Comparison of ENCODE assay signal across 8 cellular contexts in genomic region chr9:99221623-99222415, GRCh38. TPM values are rescaled to one million over a fixed set of nuclear protein-coding genes. Genes with fewer than 3 reads are reported as not detected.
A peak's percentile ranks its signal among the peaks of the same experiment; 100 is the strongest.
DNase-seq lines count a peak whose midpoint lies in the region; ATAC-seq and TF ChIP-seq lines count a peak whose summit lies in the region.

Gene ALG2 (minus strand): TSS chr9:99221942. CDS start chr9:99221894, 48 bp downstream.
Gene SEC61B (plus strand): TSS chr9:99222282. CDS start chr9:99222364, 82 bp downstream.

- peak; percentile 88 for ATAC-seq in CD8-positive, alpha-beta T cell
- ATAC-seq in GM19467 (IDR thresholded peaks at IDR 0.05; ENCODE audit: unreplicated experiment) (peak; percentile 82), lung (ENCODE audit: insufficient read depth, low FRiP score) (peak; percentile 97)

- peaks cover 80% of the 10 kb centered on the region for H3K4me1 Mint-ChIP-seq in CD8-positive, alpha-beta T cell (ENCODE audit: low read depth)

- no peaks in the 10 kb centered on the region for H3K36me3 ChIP-seq in CD8-positive, alpha-beta T cell (ENCODE audit: insufficient read depth, low read length)
- peaks cover 7 to 10% of the 10 kb centered on the region in 2 donors for H3K36me3 ChIP-seq in lung (ENCODE audit: control insufficient read depth in 2 of 2, insufficient read depth in 2 of 2, low read length in 2 of 2)

- H3K9me3 ChIP-seq in CD8-positive, alpha-beta T cell (ENCODE audit: low read length) = no peaks in the 10 kb centered on the region
- no peaks in the 10 kb centered on the region for H3K9me3 ChIP-seq in lung (ENCODE audit: control insufficient read depth in 2 of 2, insufficient read depth in 1 of 2, low read length in 1 of 2)

- H3K4me1 ChIP-seq in CD8-positive, alpha-beta T cell (ENCODE audit: insufficient read depth, low read length) = peaks cover 30% of the 10 kb centered on the region
- peaks cover 4 to 37% of the 10 kb centered on the region in 2 donors for H3K4me1 ChIP-seq in lung (ENCODE audit: control insufficient read depth in 2 of 2, insufficient read depth in 2 of 2, low read length in 2 of 2)

- intact Hi-C loops in CD8-positive, alpha-beta T cell (cut with DNase I, micrococcal nuclease) = loop anchor here (1.0 to 10.0 kb wide), 14 partner anchors 40 to 1810 kb away; partner anchors contain the start of genes GALNT12 (in 2 of the 2), INVS (in 1 of the 2), STX17 (in 1 of the 2) and TBC1D2 (in 1 of the 2)

- H3K27me3 ChIP-seq in CD8-positive, alpha-beta T cell (ENCODE audit: insufficient read depth, low read length) = no peaks in the 10 kb centered on the region
- H3K27me3 ChIP-seq in lung (ENCODE audit: control insufficient read depth, insufficient read depth) = no peaks in the 10 kb centered on the region

- peak; percentile 87 to 95 (median 94) for DNase-seq in CD8-positive, alpha-beta T cell
- DNase-seq in HS-27A (ENCODE audit: low read depth) = peak; percentile 84
- peak; percentile 50 for DNase-seq in NK-92 (lab: John Stamatoyannopoulos, UW; ENCODE audit: unreplicated experiment)
- peak; percentile 97 for DNase-seq in activated CD8-positive, alpha-beta memory T cell treated with anti-CD3 and anti-CD28 coated beads for 24 hours
- peak; percentile 86 for DNase-seq in effector CD8-positive, alpha-beta T cell (lab: John Stamatoyannopoulos, UW)
- DNase-seq in lung (ENCODE audit: low spot score) = peak; percentile 91
- DNase-seq in stimulated activated CD4-positive, alpha-beta T cell treated with anti-CD3 and anti-CD28 coated beads, TNF-alpha, amount 100 ng/mL, for 4 hours (ENCODE audit: low read depth in 3 of 3) = peak; percentile 86 to 94 (median 89)

- peak within 1 kb of the TSS; percentile 100 for H3K27ac Mint-ChIP-seq in CD8-positive, alpha-beta T cell

- POLR2A ChIA-PET in CD8-positive, alpha-beta T cell (lab: Charles Lee) = interaction anchor here (0.7 to 2.8 kb wide), 7 partner anchors 8 to 597 kb away, joined by 3 to 13 read pairs (median 4); no protein-coding TSS in a partner anchor

- no peaks in the 10 kb centered on the region for H3K27me3 Mint-ChIP-seq in CD8-positive, alpha-beta T cell (ENCODE audit: low read depth)

- WGBS in lung, 2 donors = 0% methylated on average over 69 of the region's 69 CpGs

- peaks cover 72% of the 10 kb centered on the region for H3K36me3 Mint-ChIP-seq in CD8-positive, alpha-beta T cell

- CTCF ChIA-PET in CD8-positive, alpha-beta T cell (lab: Charles Lee) = interaction anchor here (0.5 to 3.8 kb wide), 4 partner anchors 8 to 572 kb away, joined by 3 to 18 read pairs (median 4); no protein-coding TSS in a partner anchor

- H3K9me3 Mint-ChIP-seq in CD8-positive, alpha-beta T cell = no peaks in the 10 kb centered on the region

- TF ChIP-seq CTCF in CD8-positive, alpha-beta T cell (IDR thresholded peaks at IDR 0.05) = no peak
- TF ChIP-seq CTCF in lung (IDR thresholded peaks at IDR 0.05; ENCODE audit: control extremely low read depth, extremely low read depth) = no peak

- H3K27ac ChIP-seq in CD8-positive, alpha-beta T cell (ENCODE audit: low read depth, low read length) = peak within 1 kb of the TSS; percentile 95
- peak within 1 kb of the TSS; percentile 84 to 96 for H3K27ac ChIP-seq in lung (ENCODE audit: low read depth in 1 of 2, low read length in 1 of 2)

- peak within 1 kb of the TSS; percentile 99 for H3K4me3 Mint-ChIP-seq in CD8-positive, alpha-beta T cell

- peak within 1 kb of the TSS; percentile 79 for H3K4me3 ChIP-seq in CD8-positive, alpha-beta T cell (ENCODE audit: low read depth, low read length)
- peak within 1 kb of the TSS; percentile 96 for H3K4me3 ChIP-seq in lung

RNA-seq across cellular contexts. Expression of gene ALG2, which starts in this region (rescaled TPM):
- total RNA-seq in CD8-positive, alpha-beta T cell = 10 to 100 TPM; 21.0 to 24.7 TPM
- total RNA-seq in lung = 10 to 100 TPM; 32.8 to 41.3 TPM
- polyA plus RNA-seq in lung = 10 to 100 TPM; 26.1 to 44.4 TPM

RNA-seq across cellular contexts. Expression of gene SEC61B, which starts in this region (rescaled TPM):
- 100 to 1,000 TPM; 107 to 108 TPM for total RNA-seq in CD8-positive, alpha-beta T cell
- 100 to 1,000 TPM in 1 of 2 donors, 10 to 100 TPM in 1; 35.9 to 198 TPM for total RNA-seq in lung
- 100 to 1,000 TPM; 336 to 516 TPM for polyA plus RNA-seq in lung

Comparison
In these comparisons a context has a peak if more than half of its experiments do, and no peak if none do; other contexts are left out.
1. Peak in every context shown above with its lines: DNase-seq, ATAC-seq, H3K4me3 ChIP-seq and H3K27ac ChIP-seq.